ENCODE assay signal across 7 cellular contexts in the genomic region with DNA sequence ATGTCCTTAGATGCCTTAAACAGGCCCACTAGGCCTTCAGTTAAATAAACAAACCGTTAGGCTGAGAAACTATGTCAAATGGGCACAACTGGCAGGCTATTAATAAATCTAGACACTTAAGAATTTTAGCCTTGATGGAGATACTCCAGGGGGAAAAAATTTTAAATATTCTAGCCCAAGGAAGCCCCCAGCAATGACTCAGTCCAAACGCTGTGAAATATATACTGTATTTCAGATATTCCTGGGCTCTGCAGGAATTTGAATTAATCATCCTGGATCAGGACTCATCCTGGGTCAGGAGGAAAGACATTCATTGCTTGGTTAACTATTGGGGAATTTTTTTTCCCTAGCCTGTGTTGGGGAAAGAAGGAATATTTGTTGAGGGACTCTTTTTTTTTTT.
DNase-seq lines count a peak whose midpoint lies in the region; ATAC-seq and TF ChIP-seq lines count a peak whose summit lies in the region.
"Not testable (repeated sequence)": the region's sequence is repeated elsewhere in the genome, so short reads cannot be mapped to it uniquely, and the experiment has no call there.

No MANE protein-coding gene starts in this region.

- not testable (repeated sequence) for BruUV-seq in IMR-90 (replicated peaks; lab: Mats Ljungman, UMichigan)

- peak; percentile 50 for DNase-seq in GM03348 (ENCODE audit: low spot score)
- DNase-seq in IMR-90, result peak; percentile 59
- DNase-seq in dedifferentiated amniotic fluid mesenchymal stem cell (ENCODE audit: extremely low spot score), result peak; percentile 20
- DNase-seq in kidney glomerular epithelial cell (lab: John Stamatoyannopoulos, UW), result peak; percentile 37
- DNase-seq in osteoblast (ENCODE audit: insufficient read length, low spot score, missing footprints); thoracic aorta (ENCODE audit: low spot score): not testable (repeated sequence)

- not testable (repeated sequence) for H3K56ac ChIP-seq in IMR-90 (ENCODE audit: extremely low read depth, insufficient read depth, low read length)

- not testable (repeated sequence) for H2AK9ac ChIP-seq in IMR-90 (replicated peaks; ENCODE audit: low read depth, low read length, poor library complexity)

- dilution Hi-C loops in IMR-90 (cut with HindIII; ENCODE audit: low sequenced_read_pairs, unreplicated experiment), result not testable (repeated sequence)

- H3K4me1 ChIP-seq in IMR-90 (ENCODE audit: control insufficient read depth, insufficient read depth, low read length), result peaks cover 19% of the 10 kb centered on the region
- H3K4me1 ChIP-seq in osteoblast (ENCODE audit: insufficient read depth, low read length), result peaks cover 43% of the 10 kb centered on the region
- peaks cover 26 to 94% of the 10 kb centered on the region in 2 donors for H3K4me1 ChIP-seq in thoracic aorta (ENCODE audit: control insufficient read depth in 1 of 2, low read depth in 2 of 2)

- H3K27me3 ChIP-seq in IMR-90 (ENCODE audit: control insufficient read depth, insufficient read depth, low read length); osteoblast (ENCODE audit: insufficient read depth, low read length); thoracic aorta (replicated peaks; ENCODE audit: insufficient read depth): not testable (repeated sequence)

- H4K5ac ChIP-seq in IMR-90 (ENCODE audit: low read depth, low read length), result not testable (repeated sequence)

- not testable (repeated sequence) for TF ChIP-seq CTCF in IMR-90 (conservative IDR thresholded peaks at IDR 0.05; ENCODE audit: low read depth, low read length); osteoblast (IDR thresholded peaks at IDR 0.05; ENCODE audit: extremely low read depth, low read depth, low read length); thoracic aorta (IDR thresholded peaks at IDR 0.05)

- H3K27ac ChIP-seq in IMR-90 (ENCODE audit: insufficient read depth, low read length), result not testable (repeated sequence)
- H3K27ac ChIP-seq in osteoblast (ENCODE audit: low read depth, low read length) (peak overlapping the region; percentile 43), thoracic aorta (peak overlapping the region; percentile 73 to 91)

- WGBS in IMR-90 (ENCODE audit: extremely low coverage in 2 of 2, insufficient read length in 1 of 2), 2 experiments, result no CpG with 5 or more reads among the region's 2 CpGs

- H2BK5ac ChIP-seq in IMR-90 (ENCODE audit: low read depth, low read length, poor library complexity, severe bottlenecking), result not testable (repeated sequence)

- CTCF ChIA-PET in IMR-90 (lab: Yijun Ruan, JAX), result interaction anchor here (1.1 kb wide), 1 partner anchor 75 kb away, joined by 5 read pairs; no protein-coding TSS in a partner anchor

- peak; percentile 40 for ATAC-seq in IMR-90 (ENCODE audit: low read depth)
- peak; percentile 56 for ATAC-seq in SK-N-SH treated with all-trans-retinoic acid at 6 μM for 48 hours
- ATAC-seq in thoracic aorta (ENCODE audit: insufficient number of reproducible peaks, low FRiP score, low read depth), result not testable (repeated sequence)

- in situ Hi-C loops in IMR-90 (cut with MboI; ENCODE audit: low sequenced_read_pairs), result loop anchor here (5.0 kb wide), 1 partner anchor 75 kb away; no protein-coding TSS in a partner anchor

- not testable (repeated sequence) for H3K14ac ChIP-seq in IMR-90 (replicated peaks; ENCODE audit: low read depth, low read length)

- H3K9me3 ChIP-seq in IMR-90 (ENCODE audit: control insufficient read depth, insufficient read depth, low read length); osteoblast (ENCODE audit: low read depth, low read length); thoracic aorta: not testable (repeated sequence)

- POLR2A ChIA-PET in IMR-90 (lab: Charles Lee; ENCODE audit: unreplicated experiment), result not testable (repeated sequence)

- H3K79me2 ChIP-seq in osteoblast (ENCODE audit: insufficient read depth, low read length), result not testable (repeated sequence)

- H2BK120ac ChIP-seq in IMR-90 (ENCODE audit: low read depth, low read length), result not testable (repeated sequence)

- peaks cover 13% of the 10 kb centered on the region for H3K9me1 ChIP-seq in IMR-90 (ENCODE audit: insufficient read depth, low read length)

- H3K4me3 ChIP-seq in IMR-90 (ENCODE audit: insufficient read depth, low read depth, low read length); osteoblast (ENCODE audit: insufficient read depth, low read length); thoracic aorta: not testable (repeated sequence)

- not testable (repeated sequence) for H2BK15ac ChIP-seq in IMR-90 (ENCODE audit: low read depth, low read length)

- H3K9ac ChIP-seq in IMR-90 (ENCODE audit: low read depth, low read length), result not testable (repeated sequence)

- intact Hi-C loops in IMR-90 (cut with micrococcal nuclease), result not testable (repeated sequence)

- not testable (repeated sequence) for TF ChIP-seq RAD21 in IMR-90 (IDR thresholded peaks at IDR 0.05; ENCODE audit: low read length)

- H3K18ac ChIP-seq in IMR-90 (ENCODE audit: low read depth, low read length), result not testable (repeated sequence)

- peak overlapping the region in 1 of 2 experiments; percentile 81; a peak in 1 of 4 replicates for H4K8ac ChIP-seq in IMR-90 (ENCODE audit: low read depth in 2 of 2, low read length in 2 of 2)

- not testable (repeated sequence) for H3K4me2 ChIP-seq in IMR-90 (ENCODE audit: low read depth, low read length); osteoblast (ENCODE audit: insufficient read depth, low read length)

- not testable (repeated sequence) for H2AK5ac ChIP-seq in IMR-90 (ENCODE audit: low read depth, low read length)

- not testable (repeated sequence) for H4K91ac ChIP-seq in IMR-90 (ENCODE audit: insufficient read depth, low read depth, low read length)

- not testable (repeated sequence) for H3K4ac ChIP-seq in IMR-90 (ENCODE audit: low read depth, low read length)

- H3K23ac ChIP-seq in IMR-90 (ENCODE audit: low read depth, low read length), result not testable (repeated sequence)

- not testable (repeated sequence) for H4K20me1 ChIP-seq in IMR-90 (ENCODE audit: insufficient read depth, low read length); osteoblast (ENCODE audit: insufficient read depth, low read length)

- peaks cover 10 to 33% of the 10 kb centered on the region in 2 experiments; a peak in 3 of 4 replicates for H3K79me1 ChIP-seq in IMR-90 (ENCODE audit: low read depth in 1 of 2, low read length in 2 of 2)

- H2AFZ ChIP-seq in IMR-90 (replicated peaks; ENCODE audit: low read length, poor library complexity); osteoblast (ENCODE audit: low read length): not testable (repeated sequence)

- H3K36me3 ChIP-seq in IMR-90 (ENCODE audit: control insufficient read depth, insufficient read depth, low read length) (peaks cover 52% of the 10 kb centered on the region), osteoblast (ENCODE audit: insufficient read depth, low read length) (peaks cover 37% of the 10 kb centered on the region)
- H3K36me3 ChIP-seq in thoracic aorta, result not testable (repeated sequence)

- not testable (repeated sequence) for H2BK20ac ChIP-seq in IMR-90 (ENCODE audit: low read depth, low read length)

- TF ChIP-seq POLR2A in IMR-90 (IDR thresholded peaks at IDR 0.05; ENCODE audit: low read depth, low read length), result not testable (repeated sequence)
